14 cellular contexts compared by ENCODE assay signal in genomic region chr9:134735441-134736175, GRCh38.
DNase-seq lines count a peak whose midpoint lies in the region; ATAC-seq and TF ChIP-seq lines count a peak whose summit lies in the region.
"Had no signal": no experiment of that assay in that cellular context is flagged by ENCODE, and none has a peak within 500 bp of the region (broad histone marks: within the 10 kb centered on the region; RNA-seq: fewer than 3 reads in every experiment).

No MANE protein-coding gene starts in this region.

- H3K9me3 ChIP-seq in heart right ventricle (no peaks in the 10 kb centered on the region), psoas muscle (no peaks in the 10 kb centered on the region)

- no peaks in the 10 kb centered on the region for H3K4me1 Mint-ChIP-seq in natural killer cell
- H3K4me1 Mint-ChIP-seq: IgD-negative memory B cell had no signal

- peaks cover 11 to 75% (median 30%) of the 10 kb centered on the region in 9 donors for H3K4me1 ChIP-seq in heart right ventricle
- no peaks in the 10 kb centered on the region for H3K4me1 ChIP-seq in psoas muscle

- peaks cover 4 to 7% of the 10 kb centered on the region in 2 donors for H3K27me3 Mint-ChIP-seq in natural killer cell (ENCODE audit: low read depth in 2 of 2)

- TF ChIP-seq CTCF in heart right ventricle (IDR thresholded peaks at IDR 0.05) (no peak), psoas muscle (IDR thresholded peaks at IDR 0.05) (no peak), natural killer cell (IDR thresholded peaks at IDR 0.05) (no peak)

- H3K27me3 ChIP-seq in heart right ventricle, result no peaks in the 10 kb centered on the region
- peaks cover 0 to 91% (median 8%) of the 10 kb centered on the region in 3 donors for H3K27me3 ChIP-seq in psoas muscle (ENCODE audit: insufficient read depth in 3 of 3, low read length in 2 of 3)
- H3K27me3 ChIP-seq: cardiac muscle cell had no signal

- H3K27ac ChIP-seq in heart right ventricle (peak overlapping the region; percentile 34 to 87 (median 76)), psoas muscle (no peak overlapping the region)
- H3K27ac ChIP-seq: cardiac muscle cell had no signal

- ATAC-seq in Right ventricle myocardium inferior, result peak; percentile 70
- peak; percentile 57 to 76 (median 70) for ATAC-seq in heart right ventricle
- ATAC-seq in psoas muscle, result peak; percentile 37 to 64 (median 48)
- ATAC-seq in HG03342 (IDR thresholded peaks at IDR 0.05; ENCODE audit: unreplicated experiment), result no peak
- no peak for ATAC-seq in GM21723 (IDR thresholded peaks at IDR 0.05; ENCODE audit: unreplicated experiment)
- ATAC-seq in activated naive CD4-positive, alpha-beta T cell treated with anti-CD3 and anti-CD28 coated beads, Interleukin-2, amount 50 U/mL, for 72 hours, result no peak
- ATAC-seq in natural killer cell, result no peak

- intact Hi-C loops in Right ventricle myocardium inferior (cut with DNase I) (loop anchor here (5.0 to 10.0 kb wide), 2 partner anchors 93 to 561 kb away; partner anchors contain the start of gene COL5A1), cardiac septum (cut with DNase I) (no loop called here), heart right ventricle (cut with DNase I) (loop anchor here in 9 of 10 donors (2.0 to 10.0 kb wide), 9 partner anchors 27 to 563 kb away; no protein-coding TSS in a partner anchor), psoas muscle (cut with DNase I) (loop anchor here (5.0 to 10.0 kb wide), 3 partner anchors 38 to 561 kb away; no protein-coding TSS in a partner anchor), natural killer cell (cut with micrococcal nuclease) (loop anchor here (5.0 kb wide), 1 partner anchor 563 kb away; no protein-coding TSS in a partner anchor)

- peaks cover 0 to 26% (median 0%) of the 10 kb centered on the region in 9 donors for H3K36me3 ChIP-seq in heart right ventricle
- H3K36me3 ChIP-seq in psoas muscle (ENCODE audit: insufficient read depth in 1 of 2, low read depth in 1 of 2), result no peaks in the 10 kb centered on the region
- H3K36me3 ChIP-seq: cardiac muscle cell had no signal

- no peaks in the 10 kb centered on the region for H3K36me3 Mint-ChIP-seq in activated naive CD4-positive, alpha-beta T cell treated with anti-CD3 and anti-CD28 coated beads, Interleukin-2, amount 50 U/mL, for 72 hours
- no peaks in the 10 kb centered on the region for H3K36me3 Mint-ChIP-seq in natural killer cell
- H3K36me3 Mint-ChIP-seq: IgD-negative memory B cell had no signal

- no peaks in the 10 kb centered on the region for H3K9me3 Mint-ChIP-seq in activated naive CD4-positive, alpha-beta T cell treated with anti-CD3 and anti-CD28 coated beads, Interleukin-2, amount 50 U/mL, for 72 hours
- H3K9me3 Mint-ChIP-seq in natural killer cell, result no peaks in the 10 kb centered on the region

- 64% methylated on average over 18 to 20 of the region's 20 CpGs for WGBS in heart right ventricle, 2 donors
- 18 to 33% (median 30%) methylated on average over 20 of the region's 20 CpGs for WGBS in psoas muscle, 3 donors

- H3K4me3 ChIP-seq in heart right ventricle (no peak overlapping the region), psoas muscle (no peak overlapping the region)
- H3K4me3 ChIP-seq: cardiac muscle cell had no signal

- H3K27ac Mint-ChIP-seq in activated naive CD4-positive, alpha-beta T cell treated with anti-CD3 and anti-CD28 coated beads, Interleukin-2, amount 50 U/mL, for 72 hours, result no peak overlapping the region
- no peak overlapping the region for H3K27ac Mint-ChIP-seq in natural killer cell
- H3K27ac Mint-ChIP-seq: IgD-negative memory B cell had no signal

- no peak overlapping the region for H3K4me3 Mint-ChIP-seq in natural killer cell
- H3K4me3 Mint-ChIP-seq: IgD-negative memory B cell had no signal

- DNase-seq in Right ventricle myocardium inferior (ENCODE audit: missing footprints) (peak; percentile 82), cardiac septum (ENCODE audit: low spot score) (no peak), heart right ventricle (peak; percentile 72 to 80), psoas muscle (peak; percentile 75 to 88), natural killer cell (no peak)
- no peak for DNase-seq in activated naive CD4-positive, alpha-beta T cell treated with anti-CD3 and anti-CD28 coated beads, Interleukin-2, amount 50 U/mL, for 72 hours (ENCODE audit: low spot score in 2 of 2)
- DNase-seq: ACHN, erythroblast, NCI-H510A, SHP77 treated with DMSO at 0.1 percent for 48 hours had no signal

Comparison
In these comparisons a context has a peak if more than half of its experiments do, and no peak if none do; other contexts are left out.
1. DNase-seq: peak in Right ventricle myocardium inferior (single experiment), heart right ventricle (2 of 2) and psoas muscle (2 of 2); none in cardiac septum (single experiment), activated naive CD4-positive, alpha-beta T cell treated with anti-CD3 and anti-CD28 coated beads, Interleukin-2, amount 50 U/mL, for 72 hours (0 of 2) and natural killer cell (single experiment).
2. ATAC-seq: peak in Right ventricle myocardium inferior (single experiment), heart right ventricle (8 of 8) and psoas muscle (4 of 4); none in HG03342 (single experiment), GM21723 (single experiment), activated naive CD4-positive, alpha-beta T cell treated with anti-CD3 and anti-CD28 coated beads, Interleukin-2, amount 50 U/mL, for 72 hours (0 of 2) and natural killer cell (0 of 3).